ENCODE assay signal across 10 cellular contexts in the genomic region with DNA sequence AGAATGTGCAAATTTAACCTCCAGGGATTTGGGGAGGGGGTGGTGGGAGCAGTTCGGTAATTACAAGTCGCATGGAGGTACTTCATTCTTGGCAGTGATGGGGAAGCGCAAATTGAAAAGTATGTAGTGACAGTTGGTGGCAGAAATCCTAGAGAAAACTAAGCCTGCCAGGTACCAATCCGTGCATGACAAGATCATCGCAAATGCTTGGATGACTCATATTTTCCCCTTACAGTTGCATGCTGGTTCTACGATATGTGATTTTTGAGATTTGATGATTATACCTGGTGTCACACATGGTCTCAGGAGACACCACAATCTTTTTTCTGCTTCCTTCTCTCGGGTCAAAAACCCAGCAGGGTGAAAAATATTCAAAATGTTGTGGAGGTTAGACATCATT.
A peak's percentile ranks its signal among the peaks of the same experiment; 100 is the strongest.
DNase-seq lines count a peak whose midpoint lies in the region; ATAC-seq and TF ChIP-seq lines count a peak whose summit lies in the region.
"Had no signal": no experiment of that assay in that cellular context is flagged by ENCODE, and none has a peak within 500 bp of the region (broad histone marks: within the 10 kb centered on the region; RNA-seq: fewer than 3 reads in every experiment).

No MANE protein-coding gene starts in this region.

- H3K27ac ChIP-seq in mesenchymal stem cell (ENCODE audit: low read length, poor library complexity, severe bottlenecking), result no peak overlapping the region

- H3K4me3 ChIP-seq in mesenchymal stem cell (ENCODE audit: insufficient read depth in 1 of 2, low read depth in 1 of 2, low read length in 2 of 2), result no peak overlapping the region

- no peaks in the 10 kb centered on the region for H3K27me3 ChIP-seq in mesenchymal stem cell (ENCODE audit: control insufficient read depth in 1 of 2, insufficient read depth in 1 of 2, low read length in 2 of 2)

- H3K4me2 ChIP-seq in mesenchymal stem cell (ENCODE audit: low read length, poor library complexity, severe bottlenecking), result no peak overlapping the region

- TF ChIP-seq CTCF in progenitor cell of endocrine pancreas (IDR thresholded peaks at IDR 0.05; ENCODE audit: unreplicated experiment), result no peak

- 88% methylated on average over 7 of the region's 7 CpGs for WGBS in mesenchymal stem cell

- no peaks in the 10 kb centered on the region for H3K9me3 Mint-ChIP-seq in progenitor cell of endocrine pancreas (ENCODE audit: low read depth)

- H2AFZ ChIP-seq in mesenchymal stem cell (ENCODE audit: low read depth, low read length), result no peak overlapping the region

- H3K4me1 Mint-ChIP-seq in progenitor cell of endocrine pancreas (ENCODE audit: low read depth), result peaks cover 3% of the 10 kb centered on the region
- H3K4me1 Mint-ChIP-seq: CD4-positive, alpha-beta memory T cell; memory B cell had no signal

- H3K36me3 ChIP-seq in mesenchymal stem cell (ENCODE audit: control insufficient read depth in 1 of 2, insufficient read depth in 2 of 2, low read depth in 1 of 2, low read length in 2 of 2), result no peaks in the 10 kb centered on the region

- H4K91ac ChIP-seq in mesenchymal stem cell (ENCODE audit: low read length), result no peak overlapping the region

- no peak overlapping the region for H2BK120ac ChIP-seq in mesenchymal stem cell (ENCODE audit: low read depth, low read length)

- H3K36me3 Mint-ChIP-seq in progenitor cell of endocrine pancreas (ENCODE audit: insufficient read depth), result no peaks in the 10 kb centered on the region

- no peaks in the 10 kb centered on the region for H3K79me1 ChIP-seq in mesenchymal stem cell (replicated peaks; ENCODE audit: low read length, poor library complexity, severe bottlenecking)

- ATAC-seq in GM18858 (IDR thresholded peaks at IDR 0.05; ENCODE audit: unreplicated experiment) (peak; percentile 83), HG03060 (IDR thresholded peaks at IDR 0.05; ENCODE audit: low read depth, unreplicated experiment) (peak; percentile 96)

- peak; percentile 19 for DNase-seq in A172 (ENCODE audit: low spot score)
- DNase-seq in NCI-H345 (lab: John Stamatoyannopoulos, UW), result peak; percentile 91
- no peak for DNase-seq in progenitor cell of endocrine pancreas (ENCODE audit: low spot score, unreplicated experiment)
- DNase-seq in DMS114 treated with DMSO at 0.1 percent for 48 hours (lab: John Stamatoyannopoulos, UW; ENCODE audit: unreplicated experiment), result no peak
- DNase-seq in mesenchymal stem cell, result no peak
- no peak for DNase-seq in activated gamma-delta T cell (lab: John Stamatoyannopoulos, UW)
- DNase-seq: CD4-positive, alpha-beta memory T cell had no signal

- H4K8ac ChIP-seq in mesenchymal stem cell (ENCODE audit: low read length), result no peak overlapping the region

- H2AK5ac ChIP-seq in mesenchymal stem cell (ENCODE audit: low read length, severe bottlenecking), result no peak overlapping the region

- no peak overlapping the region for H3K4me3 Mint-ChIP-seq in progenitor cell of endocrine pancreas (ENCODE audit: low read depth)
- H3K4me3 Mint-ChIP-seq: CD4-positive, alpha-beta memory T cell; memory B cell had no signal

- H2BK12ac ChIP-seq in mesenchymal stem cell (ENCODE audit: low read length in 2 of 2), result no peak overlapping the region

- no peak overlapping the region for H2BK15ac ChIP-seq in mesenchymal stem cell (ENCODE audit: low read depth, poor library complexity, severe bottlenecking)

- H3K27ac Mint-ChIP-seq in progenitor cell of endocrine pancreas, result no peak overlapping the region
- H3K27ac Mint-ChIP-seq: memory B cell had no signal

- H3K18ac ChIP-seq in mesenchymal stem cell (ENCODE audit: low read depth in 1 of 2, low read length in 2 of 2), result no peak overlapping the region

- H3K23ac ChIP-seq in mesenchymal stem cell (ENCODE audit: low read length in 2 of 2), result no peak overlapping the region

- peaks cover 16% of the 10 kb centered on the region for H3K27me3 Mint-ChIP-seq in progenitor cell of endocrine pancreas
- H3K27me3 Mint-ChIP-seq: CD4-positive, alpha-beta memory T cell had no signal

- no peaks in the 10 kb centered on the region for H3K4me1 ChIP-seq in mesenchymal stem cell (ENCODE audit: control insufficient read depth, insufficient read depth, low read depth, low read length)

- no peak overlapping the region for H3K14ac ChIP-seq in mesenchymal stem cell (ENCODE audit: low read length in 2 of 2)

- no peak overlapping the region for H2BK5ac ChIP-seq in mesenchymal stem cell (ENCODE audit: low read depth, low read length, poor library complexity, severe bottlenecking)

- no peak overlapping the region for H3K9ac ChIP-seq in mesenchymal stem cell (ENCODE audit: low read length)

- H3K9me3 ChIP-seq in mesenchymal stem cell (ENCODE audit: control insufficient read depth, low read length), result no peaks in the 10 kb centered on the region

- H3K4ac ChIP-seq in mesenchymal stem cell (ENCODE audit: low read depth in 1 of 2, low read length in 2 of 2), result no peak overlapping the region

Comparison
In these comparisons a context has a peak if more than half of its experiments do, and no peak if none do; other contexts are left out.
1. DNase-seq: peak in A172 (single experiment) and NCI-H345 (single experiment); none in progenitor cell of endocrine pancreas (single experiment), DMS114 treated with DMSO at 0.1 percent for 48 hours (single experiment), mesenchymal stem cell (single experiment) and activated gamma-delta T cell (single experiment).